ENCODE assay signal across 33 cellular contexts in the genomic region with DNA sequence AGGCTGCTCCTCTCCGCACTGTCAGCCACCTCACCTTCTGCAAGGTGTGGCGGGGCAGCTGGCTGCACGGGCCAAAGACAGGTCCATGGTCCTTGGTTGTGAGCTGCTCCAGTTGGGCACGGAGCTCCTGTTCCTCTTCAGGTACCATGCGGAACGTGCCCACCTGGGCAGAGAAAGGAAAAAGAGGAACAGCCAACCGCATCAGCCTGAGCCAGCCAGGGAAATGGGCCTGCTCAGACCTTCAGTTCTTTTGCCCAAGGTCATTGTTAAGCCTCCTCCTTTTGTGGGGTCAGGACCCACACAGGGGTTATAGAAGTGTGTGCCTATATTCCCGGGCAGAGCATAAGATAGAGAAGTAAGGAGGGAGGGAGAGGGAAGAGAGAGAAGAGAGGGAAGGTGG. TPM values are rescaled to one million over a fixed set of nuclear protein-coding genes. Genes with fewer than 3 reads are reported as not detected.
"Had no signal": no experiment of that assay in that cellular context is flagged by ENCODE, and none has a peak within 500 bp of the region (broad histone marks: within the 10 kb centered on the region; RNA-seq: fewer than 3 reads in every experiment).

No MANE protein-coding gene starts in this region.

- H3K27me3 ChIP-seq: esophagus muscularis mucosa, gastroesophageal sphincter, neural progenitor cell, ovary, sigmoid colon, tibial nerve, upper lobe of right lung, vagina had no signal

- H3K4me3 Mint-ChIP-seq: immature natural killer cell; natural killer cell; neural progenitor cell; stimulated activated effector memory CD8-positive, alpha-beta T cell treated with anti-CD3 and anti-CD28 coated beads, Interleukin-12 subunit alpha, Interleukin-12 subunit beta, amount 100 ng/mL, for 72 hours had no signal

- H3K4me2 ChIP-seq: neural progenitor cell had no signal

- H3K27ac Mint-ChIP-seq: immature natural killer cell; natural killer cell; neural progenitor cell; stimulated activated effector memory CD8-positive, alpha-beta T cell treated with anti-CD3 and anti-CD28 coated beads, Interleukin-12 subunit alpha, Interleukin-12 subunit beta, amount 100 ng/mL, for 72 hours had no signal

- H3K9ac ChIP-seq: neural progenitor cell had no signal

- H3K4me1 Mint-ChIP-seq: immature natural killer cell; natural killer cell; stimulated activated effector memory CD8-positive, alpha-beta T cell treated with anti-CD3 and anti-CD28 coated beads, Interleukin-12 subunit alpha, Interleukin-12 subunit beta, amount 100 ng/mL, for 72 hours had no signal

- H3K27ac ChIP-seq: coronary artery, esophagus muscularis mucosa, foreskin keratinocyte, gastroesophageal sphincter, heart right ventricle, lower lobe of right lung, neural progenitor cell, ovary, psoas muscle, sigmoid colon, thoracic aorta, tibial nerve, upper lobe of right lung, vagina had no signal

- H3K9me3 ChIP-seq: esophagus muscularis mucosa, gastroesophageal sphincter, heart right ventricle, lower lobe of right lung, ovary, psoas muscle, sigmoid colon, thoracic aorta, tibial nerve, upper lobe of right lung, vagina had no signal

- H3K9me3 Mint-ChIP-seq: immature natural killer cell; natural killer cell; neural progenitor cell; stimulated activated effector memory CD8-positive, alpha-beta T cell treated with anti-CD3 and anti-CD28 coated beads, Interleukin-12 subunit alpha, Interleukin-12 subunit beta, amount 100 ng/mL, for 72 hours had no signal

- DNase-seq: dermis blood vessel endothelial cell; effector memory CD4-positive, alpha-beta T cell; foreskin keratinocyte; heart right ventricle; hippocampal formation; immature natural killer cell; islet precursor cell; left ventricle myocardium superior; lower lobe of right lung; natural killer cell; nucleus accumbens; ovary; psoas muscle; right cardiac atrium; sigmoid colon; stimulated activated CD4-positive, alpha-beta T cell treated with anti-CD3 and anti-CD28 coated beads, Interleukin-2, amount 100 ng/mL, for 24 hours; stimulated activated CD4-positive, alpha-beta T cell treated with anti-CD3 and anti-CD28 coated beads, Interleukin-4, amount 100 ng/mL, for 24 hours; stimulated activated naive CD4-positive, alpha-beta T cell treated with Interleukin-2 at 50 U/mL for 16 hours; upper lobe of right lung had no signal

- H3K4me1 ChIP-seq: foreskin keratinocyte, gastroesophageal sphincter, heart right ventricle, lower lobe of right lung, psoas muscle, tibial nerve, upper lobe of right lung, vagina had no signal

- H3K4me3 ChIP-seq: coronary artery, esophagus muscularis mucosa, gastroesophageal sphincter, heart right ventricle, lower lobe of right lung, neural progenitor cell, ovary, psoas muscle, sigmoid colon, thoracic aorta, tibial nerve, upper lobe of right lung, vagina had no signal

- H2AFZ ChIP-seq: neural progenitor cell had no signal

- ATAC-seq: foreskin keratinocyte; gastroesophageal sphincter; left ventricle myocardium superior; lower lobe of right lung; natural killer cell; psoas muscle; right cardiac atrium; stimulated activated effector memory CD8-positive, alpha-beta T cell treated with anti-CD3 and anti-CD28 coated beads, Interleukin-12 subunit alpha, Interleukin-12 subunit beta, amount 100 ng/mL, for 72 hours; upper lobe of right lung had no signal

- H3K36me3 ChIP-seq: esophagus muscularis mucosa, gastroesophageal sphincter, heart right ventricle, lower lobe of right lung, neural progenitor cell, ovary, sigmoid colon, thoracic aorta, tibial nerve, upper lobe of right lung, vagina had no signal

- H3K36me3 Mint-ChIP-seq: immature natural killer cell; natural killer cell; neural progenitor cell; stimulated activated effector memory CD8-positive, alpha-beta T cell treated with anti-CD3 and anti-CD28 coated beads, Interleukin-12 subunit alpha, Interleukin-12 subunit beta, amount 100 ng/mL, for 72 hours had no signal

RNA-seq across cellular contexts. Expression of a gene that starts 2.8 kb away (rescaled TPM):
- total RNA-seq: dermis blood vessel endothelial cell, endothelial cell of umbilical vein, epithelial cell of proximal tubule, fibroblast of lung, foreskin keratinocyte, heart right ventricle, left ventricle myocardium superior, lower lobe of right lung, mesenteric fat pad, mononuclear cell, natural killer cell, ovary, psoas muscle, renal cortical epithelial cell, right cardiac atrium, thoracic aorta, tibial nerve, upper lobe of right lung, vagina had no signal
- polyA plus RNA-seq: endothelial cell of umbilical vein, fibroblast of lung, foreskin keratinocyte, heart right ventricle, ovary, right cardiac atrium had no signal
